Comparison of ENCODE assay signal across 9 cellular contexts in the genomic region with DNA sequence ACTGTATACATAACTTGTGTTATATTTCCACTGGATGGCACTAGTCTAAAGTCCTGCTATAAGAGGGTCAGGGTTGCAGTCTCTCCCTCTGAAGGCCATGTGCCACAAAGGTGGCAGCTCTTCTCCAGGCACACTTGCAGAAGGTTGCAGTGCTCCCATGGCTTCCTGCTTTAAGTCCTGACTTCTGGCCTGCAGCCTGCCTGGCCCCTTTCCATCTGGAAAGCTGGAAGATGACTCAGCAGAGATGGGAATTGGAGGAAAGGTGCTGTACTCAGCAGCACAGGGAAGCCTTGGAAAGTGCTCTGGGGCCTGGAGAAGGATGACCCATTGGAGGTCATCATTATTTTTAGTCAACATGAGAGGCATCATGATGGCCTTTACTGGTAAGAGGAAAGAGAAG. TPM values are rescaled to one million over a fixed set of nuclear protein-coding genes. Genes with fewer than 3 reads are reported as not detected.
DNase-seq lines count a peak whose midpoint lies in the region; ATAC-seq and TF ChIP-seq lines count a peak whose summit lies in the region.
"Had no signal": no experiment of that assay in that cellular context is flagged by ENCODE, and none has a peak within 500 bp of the region (broad histone marks: within the 10 kb centered on the region; RNA-seq: fewer than 3 reads in every experiment).

No MANE protein-coding gene starts in this region.

- H3K4me2 ChIP-seq in parathyroid adenoma (ENCODE audit: low read length), result no peak overlapping the region

- peak; percentile 84 for ATAC-seq in Panc1
- no peak for ATAC-seq in activated CD4-positive, alpha-beta T cell treated with anti-CD3 and anti-CD28 coated beads for 36 hours
- no peak for ATAC-seq in stimulated activated naive CD8-positive, alpha-beta T cell treated with anti-CD3 and anti-CD28 coated beads, Interleukin-15, amount 100 ng/mL, for 72 hours

- H3K9me3 ChIP-seq in Panc1 (ENCODE audit: control insufficient read depth, insufficient read depth, low read depth, low read length) (no peaks in the 10 kb centered on the region), parathyroid adenoma (ENCODE audit: control insufficient read depth, low read length) (no peaks in the 10 kb centered on the region)
- H3K9me3 ChIP-seq: ascending aorta had no signal

- H3K27me3 ChIP-seq in Panc1 (ENCODE audit: control insufficient read depth, insufficient read depth, low read length) (peaks cover 2% of the 10 kb centered on the region; the same call in 1 of the 2 replicates), parathyroid adenoma (ENCODE audit: control insufficient read depth, insufficient read depth, low read length) (no peaks in the 10 kb centered on the region)
- H3K27me3 ChIP-seq: ascending aorta had no signal

- no peaks in the 10 kb centered on the region for H3K4me1 Mint-ChIP-seq in activated CD4-positive, alpha-beta T cell treated with anti-CD3 and anti-CD28 coated beads for 36 hours
- H3K4me1 Mint-ChIP-seq in stimulated activated naive CD8-positive, alpha-beta T cell treated with anti-CD3 and anti-CD28 coated beads, Interleukin-15, amount 100 ng/mL, for 72 hours, result no peaks in the 10 kb centered on the region

- H3K4me3 ChIP-seq in Panc1 (ENCODE audit: low read depth in 2 of 2, low read length in 2 of 2) (no peak overlapping the region), fibroblast of the aortic adventitia (ENCODE audit: low read depth, low read length) (no peak overlapping the region), parathyroid adenoma (ENCODE audit: low read depth, low read length) (no peak overlapping the region)
- H3K4me3 ChIP-seq: ascending aorta had no signal

- H3K27ac ChIP-seq in Panc1 (ENCODE audit: low read length), result no peak overlapping the region
- no peak overlapping the region for H3K27ac ChIP-seq in parathyroid adenoma
- H3K27ac ChIP-seq: ascending aorta had no signal

- CTCF ChIA-PET in Panc1 (lab: Charles Lee), result no interaction called here
- CTCF ChIA-PET in activated CD4-positive, alpha-beta T cell treated with anti-CD3 and anti-CD28 coated beads for 36 hours (lab: Charles Lee), result interaction anchor here (1.6 kb wide), 1 partner anchor 16 kb away, joined by 4 read pairs; no protein-coding TSS in a partner anchor

- no peaks in the 10 kb centered on the region for H3K4me1 ChIP-seq in Panc1 (ENCODE audit: control insufficient read depth, insufficient read depth, low read length)
- no peaks in the 10 kb centered on the region for H3K4me1 ChIP-seq in parathyroid adenoma
- H3K4me1 ChIP-seq: ascending aorta had no signal

- no TSS peak for BruUV-seq in Panc1 (replicated peaks; lab: Mats Ljungman, UMichigan)

- intact Hi-C loops in Panc1 (cut with micrococcal nuclease; ENCODE audit: unreplicated experiment), result no loop called here
- intact Hi-C loops in activated CD4-positive, alpha-beta T cell treated with anti-CD3 and anti-CD28 coated beads for 36 hours (cut with DNase I, micrococcal nuclease), result no loop called here

- H3K27ac Mint-ChIP-seq in activated CD4-positive, alpha-beta T cell treated with anti-CD3 and anti-CD28 coated beads for 36 hours, result no peak overlapping the region
- no peak overlapping the region for H3K27ac Mint-ChIP-seq in stimulated activated naive CD8-positive, alpha-beta T cell treated with anti-CD3 and anti-CD28 coated beads, Interleukin-15, amount 100 ng/mL, for 72 hours

- POLR2A ChIA-PET in Panc1 (lab: Charles Lee), result no interaction called here
- POLR2A ChIA-PET in activated CD4-positive, alpha-beta T cell treated with anti-CD3 and anti-CD28 coated beads for 36 hours (lab: Charles Lee), result no interaction called here

- peak overlapping the region; percentile 10 for H2AFZ ChIP-seq in parathyroid adenoma

- no peaks in the 10 kb centered on the region for H3K36me3 ChIP-seq in Panc1 (ENCODE audit: control insufficient read depth, insufficient read depth, low read length)
- no peaks in the 10 kb centered on the region for H3K36me3 ChIP-seq in parathyroid adenoma (ENCODE audit: control insufficient read depth, insufficient read depth, low read length)
- H3K36me3 ChIP-seq: ascending aorta had no signal

- no peak overlapping the region for H3K4me3 Mint-ChIP-seq in activated CD4-positive, alpha-beta T cell treated with anti-CD3 and anti-CD28 coated beads for 36 hours
- H3K4me3 Mint-ChIP-seq in stimulated activated naive CD8-positive, alpha-beta T cell treated with anti-CD3 and anti-CD28 coated beads, Interleukin-15, amount 100 ng/mL, for 72 hours, result no peak overlapping the region

- no peaks in the 10 kb centered on the region for H3K9me3 Mint-ChIP-seq in activated CD4-positive, alpha-beta T cell treated with anti-CD3 and anti-CD28 coated beads for 36 hours (ENCODE audit: low read depth)
- no peaks in the 10 kb centered on the region for H3K9me3 Mint-ChIP-seq in stimulated activated naive CD8-positive, alpha-beta T cell treated with anti-CD3 and anti-CD28 coated beads, Interleukin-15, amount 100 ng/mL, for 72 hours

- in situ Hi-C loops in Caki2 (cut with HindIII; ENCODE audit: low pct_unique_long_range_greater_than_20kb, low sequenced_read_pairs) (no loop called here), Panc1 (cut with HindIII; ENCODE audit: low pct_unique_long_range_greater_than_20kb, low sequenced_read_pairs) (no loop called here)

- H3K36me3 Mint-ChIP-seq in activated CD4-positive, alpha-beta T cell treated with anti-CD3 and anti-CD28 coated beads for 36 hours (ENCODE audit: low read depth), result no peaks in the 10 kb centered on the region

- peak; percentile 86 for DNase-seq in Caki2 (ENCODE audit: low read depth)
- DNase-seq in Panc1 (ENCODE audit: low read depth, low spot score), result peak; percentile 36
- peak; percentile 90 for DNase-seq in fibroblast of the aortic adventitia (ENCODE audit: low read depth)
- no peak for DNase-seq in activated naive CD4-positive, alpha-beta T cell (lab: John Stamatoyannopoulos, UW)
- DNase-seq in activated CD4-positive, alpha-beta T cell treated with anti-CD3 and anti-CD28 coated beads for 36 hours, result no peak
- DNase-seq in stimulated activated naive CD8-positive, alpha-beta T cell treated with anti-CD3 and anti-CD28 coated beads, Interleukin-15, amount 100 ng/mL, for 72 hours, result no peak
- no peak for DNase-seq in T-helper 2 cell

- no peak overlapping the region for H3K9ac ChIP-seq in parathyroid adenoma

- TF ChIP-seq CTCF in Panc1 (IDR thresholded peaks at IDR 0.05) (no peak), fibroblast of the aortic adventitia (IDR thresholded peaks at IDR 0.05; ENCODE audit: insufficient read depth, low read length) (no peak), parathyroid adenoma (IDR thresholded peaks at IDR 0.05) (no peak)

- peaks cover 26% of the 10 kb centered on the region for H3K27me3 Mint-ChIP-seq in activated CD4-positive, alpha-beta T cell treated with anti-CD3 and anti-CD28 coated beads for 36 hours
- peaks cover 26% of the 10 kb centered on the region for H3K27me3 Mint-ChIP-seq in stimulated activated naive CD8-positive, alpha-beta T cell treated with anti-CD3 and anti-CD28 coated beads, Interleukin-15, amount 100 ng/mL, for 72 hours

- H3K79me2 ChIP-seq in parathyroid adenoma, result no peaks in the 10 kb centered on the region

RNA-seq across cellular contexts. Expression of gene MRPL3, which starts 40.9 kb away (rescaled TPM):
- total RNA-seq in Caki2 (2014; rRNA removed; shearing (Covaris generic); ENCODE audit: low replicate concordance), result 217 and 286 TPM in 2 replicates
- 129 TPM for total RNA-seq in Panc1 (2021; ENCODE audit: unreplicated experiment)
- polyA plus RNA-seq in Panc1 (2012; ENCODE audit: insufficient read length), result 102 TPM
- total RNA-seq in fibroblast of the aortic adventitia (ENCODE audit: low replicate concordance), result 164 and 376 TPM in 2 replicates
- total RNA-seq in activated CD4-positive, alpha-beta T cell treated with anti-CD3 and anti-CD28 coated beads for 36 hours, result 100 to 1,000 TPM; 166 to 278 TPM

Comparison
In these comparisons a context has a peak if more than half of its experiments do, and no peak if none do; other contexts are left out.
1. DNase-seq: peak in Caki2 (single experiment), Panc1 (single experiment) and fibroblast of the aortic adventitia (single experiment); none in activated naive CD4-positive, alpha-beta T cell (0 of 4), activated CD4-positive, alpha-beta T cell treated with anti-CD3 and anti-CD28 coated beads for 36 hours (single experiment), stimulated activated naive CD8-positive, alpha-beta T cell treated with anti-CD3 and anti-CD28 coated beads, Interleukin-15, amount 100 ng/mL, for 72 hours (0 of 2) and T-helper 2 cell (0 of 5).